Comparison of ENCODE assay signal across 8 cellular contexts in genomic region chr9:128636024-128636390, GRCh38. TPM values are rescaled to one million over a fixed set of nuclear protein-coding genes. Genes with fewer than 3 reads are reported as not detected.
DNase-seq lines count a peak whose midpoint lies in the region; ATAC-seq and TF ChIP-seq lines count a peak whose summit lies in the region.

No MANE protein-coding gene starts in this region.

- no peak overlapping the region for H3K4me3 Mint-ChIP-seq in activated T-helper 1 cell treated with anti-CD3 and anti-CD28 coated beads, Interleukin-12 subunit alpha, Interleukin-12 subunit beta, Interleukin-2, Interleukin-4 antibody, amounts not matched to agents 30 ng/mL and 10 ng/mL and 1 ng/mL, durations not matched to agents 14 hours and 24 hours and 36 hours

- ATAC-seq in omental fat pad (ENCODE audit: low FRiP score) = peak; percentile 4

- peak; percentile 63 for DNase-seq in Caki2 (ENCODE audit: low read depth)
- peak; percentile 69 for DNase-seq in NCI-H460 (ENCODE audit: extremely low read depth, low read depth)
- DNase-seq in epithelial cell of prostate (ENCODE audit: low read depth, low spot score) = no peak
- no peak for DNase-seq in omental fat pad (ENCODE audit: low spot score)
- DNase-seq in activated CD4-positive, alpha-beta T cell treated with anti-CD3 and anti-CD28 coated beads for 1 hour = no peak
- DNase-seq in SKM-1 treated with dmso at 0.1 percent for 144 hours (lab: John Stamatoyannopoulos, UW; ENCODE audit: unreplicated experiment) = no peak
- DNase-seq in activated T-helper 1 cell treated with anti-CD3 and anti-CD28 coated beads, Interleukin-12 subunit alpha, Interleukin-12 subunit beta, Interleukin-2, Interleukin-4 antibody, amounts not matched to agents 30 ng/mL and 10 ng/mL and 1 ng/mL, durations not matched to agents 14 hours and 24 hours and 36 hours (ENCODE audit: low spot score) = no peak
- no peak for DNase-seq in activated T-cell treated with anti-CD3 and anti-CD28 coated beads, Interleukin-2, amount 50 U/mL, for 1 hour

- no peak overlapping the region for H3K27ac Mint-ChIP-seq in activated T-helper 1 cell treated with anti-CD3 and anti-CD28 coated beads, Interleukin-12 subunit alpha, Interleukin-12 subunit beta, Interleukin-2, Interleukin-4 antibody, amounts not matched to agents 30 ng/mL and 10 ng/mL and 1 ng/mL, durations not matched to agents 14 hours and 24 hours and 36 hours

- in situ Hi-C loops in Caki2 (cut with HindIII; ENCODE audit: low pct_unique_long_range_greater_than_20kb, low sequenced_read_pairs) = no loop called here

- H3K9me3 Mint-ChIP-seq in activated T-helper 1 cell treated with anti-CD3 and anti-CD28 coated beads, Interleukin-12 subunit alpha, Interleukin-12 subunit beta, Interleukin-2, Interleukin-4 antibody, amounts not matched to agents 30 ng/mL and 10 ng/mL and 1 ng/mL, durations not matched to agents 14 hours and 24 hours and 36 hours = no peaks in the 10 kb centered on the region

- no peaks in the 10 kb centered on the region for H3K4me1 Mint-ChIP-seq in activated T-helper 1 cell treated with anti-CD3 and anti-CD28 coated beads, Interleukin-12 subunit alpha, Interleukin-12 subunit beta, Interleukin-2, Interleukin-4 antibody, amounts not matched to agents 30 ng/mL and 10 ng/mL and 1 ng/mL, durations not matched to agents 14 hours and 24 hours and 36 hours (ENCODE audit: low read depth)

- no peaks in the 10 kb centered on the region for H3K27me3 Mint-ChIP-seq in activated T-helper 1 cell treated with anti-CD3 and anti-CD28 coated beads, Interleukin-12 subunit alpha, Interleukin-12 subunit beta, Interleukin-2, Interleukin-4 antibody, amounts not matched to agents 30 ng/mL and 10 ng/mL and 1 ng/mL, durations not matched to agents 14 hours and 24 hours and 36 hours (ENCODE audit: insufficient read depth)

- intact Hi-C loops in activated T-helper 1 cell treated with anti-CD3 and anti-CD28 coated beads, Interleukin-12 subunit alpha, Interleukin-12 subunit beta, Interleukin-2, Interleukin-4 antibody, amounts not matched to agents 30 ng/mL and 10 ng/mL and 1 ng/mL, durations not matched to agents 14 hours and 24 hours and 36 hours (cut with micrococcal nuclease) = no loop called here

- peak overlapping the region; percentile 86 for H3K27ac ChIP-seq in epithelial cell of prostate

- no peak for TF ChIP-seq CTCF in omental fat pad (IDR thresholded peaks at IDR 0.05)

- peaks cover 21% of the 10 kb centered on the region for H3K36me3 Mint-ChIP-seq in activated T-helper 1 cell treated with anti-CD3 and anti-CD28 coated beads, Interleukin-12 subunit alpha, Interleukin-12 subunit beta, Interleukin-2, Interleukin-4 antibody, amounts not matched to agents 30 ng/mL and 10 ng/mL and 1 ng/mL, durations not matched to agents 14 hours and 24 hours and 36 hours (ENCODE audit: low read depth)

RNA-seq across cellular contexts. Expression of gene DYNC2I2, which starts 20.6 kb away (rescaled TPM):
- 188 and 218 TPM in 2 replicates for total RNA-seq in Caki2 (2014; rRNA removed; shearing (Covaris generic); ENCODE audit: low replicate concordance)
- 77.5 and 97.9 TPM in 2 replicates for total RNA-seq in NCI-H460 (2014; rRNA removed; shearing (Covaris generic))
- 464 and 558 TPM in 2 replicates for polyA plus RNA-seq in NCI-H460 (2014; cell fraction: nucleus; rRNA removed)
- total RNA-seq in omental fat pad = 10 to 100 TPM; 12.8 to 24.7 (median 21.3) TPM
- 41.5 and 43.9 TPM in 2 replicates for total RNA-seq in activated T-helper 1 cell treated with anti-CD3 and anti-CD28 coated beads, Interleukin-12 subunit alpha, Interleukin-12 subunit beta, Interleukin-2, Interleukin-4 antibody, amounts not matched to agents 30 ng/mL and 10 ng/mL and 1 ng/mL, durations not matched to agents 14 hours and 24 hours and 36 hours

RNA-seq across cellular contexts. Expression of gene SET, which starts 53.0 kb away (rescaled TPM):
- total RNA-seq in Caki2 (2014; rRNA removed; shearing (Covaris generic); ENCODE audit: low replicate concordance) = 476 and 595 TPM in 2 replicates
- total RNA-seq in NCI-H460 (2014; rRNA removed; shearing (Covaris generic)) = 863 and 882 TPM in 2 replicates
- 345 and 410 TPM in 2 replicates for polyA plus RNA-seq in NCI-H460 (2014; cell fraction: nucleus; rRNA removed)
- 100 to 1,000 TPM; 112 to 226 (median 139) TPM for total RNA-seq in omental fat pad
- total RNA-seq in activated T-helper 1 cell treated with anti-CD3 and anti-CD28 coated beads, Interleukin-12 subunit alpha, Interleukin-12 subunit beta, Interleukin-2, Interleukin-4 antibody, amounts not matched to agents 30 ng/mL and 10 ng/mL and 1 ng/mL, durations not matched to agents 14 hours and 24 hours and 36 hours = 775 and 795 TPM in 2 replicates

Comparison
In these comparisons a context has a peak if more than half of its experiments do, and no peak if none do; other contexts are left out.
1. DNase-seq: peak in Caki2 (single experiment) and NCI-H460 (single experiment); none in epithelial cell of prostate (single experiment), omental fat pad (single experiment), activated CD4-positive, alpha-beta T cell treated with anti-CD3 and anti-CD28 coated beads for 1 hour (single experiment), SKM-1 treated with dmso at 0.1 percent for 144 hours (single experiment), activated T-helper 1 cell treated with anti-CD3 and anti-CD28 coated beads, Interleukin-12 subunit alpha, Interleukin-12 subunit beta, Interleukin-2, Interleukin-4 antibody, amounts not matched to agents 30 ng/mL and 10 ng/mL and 1 ng/mL, durations not matched to agents 14 hours and 24 hours and 36 hours (single experiment) and activated T-cell treated with anti-CD3 and anti-CD28 coated beads, Interleukin-2, amount 50 U/mL, for 1 hour (single experiment).